In genomic region chr6:11317885-11318771, GRCh38 we compare ENCODE assay signal across 8 cellular contexts.
DNase-seq lines count a peak whose midpoint lies in the region; TF ChIP-seq lines count a peak whose summit lies in the region.

No MANE protein-coding gene starts in this region.

- H3K27ac ChIP-seq in left ventricle myocardium inferior (replicated peaks), result peak overlapping the region; percentile 53

- no peak for TF ChIP-seq CTCF in left ventricle myocardium inferior (IDR thresholded peaks at IDR 0.05; ENCODE audit: borderline replicate concordance)
- TF ChIP-seq CTCF in retinal pigment epithelial cell (conservative IDR thresholded peaks at IDR 0.05; ENCODE audit: low read depth, low read length), result no peak

- DNase-seq in DMS53 (lab: John Stamatoyannopoulos, UW) (peak; percentile 89), HCEC 1CT (peak; percentile 99), NOMO-1 treated with dmso at 0.1 percent for 144 hours (lab: John Stamatoyannopoulos, UW; ENCODE audit: unreplicated experiment) (peak; percentile 48), left ventricle myocardium inferior (no peak), retinal pigment epithelial cell (ENCODE audit: low read depth) (peak; percentile 99), DMS114 treated with DMSO at 0.1 percent for 48 hours (lab: John Stamatoyannopoulos, UW; ENCODE audit: unreplicated experiment) (no peak), NCI-H1694 treated with DMSO at 0.1 percent for 48 hours (lab: John Stamatoyannopoulos, UW) (no peak)
- DNase-seq in activated effector memory CD4-positive, alpha-beta T cell treated with anti-CD3 and anti-CD28 coated beads, Interleukin-2, amount 50 U/mL, for 16 hours, result peak; percentile 89

- no peaks in the 10 kb centered on the region for H3K27me3 ChIP-seq in left ventricle myocardium inferior (ENCODE audit: low read depth)

- peaks cover 33% of the 10 kb centered on the region for H3K4me1 ChIP-seq in left ventricle myocardium inferior

- H3K4me3 ChIP-seq in left ventricle myocardium inferior (no peak overlapping the region), retinal pigment epithelial cell (ENCODE audit: low read length) (no peak overlapping the region)

- H3K9me3 ChIP-seq in left ventricle myocardium inferior (replicated peaks), result no peaks in the 10 kb centered on the region

- intact Hi-C loops in left ventricle myocardium inferior (cut with micrococcal nuclease), result no loop called here

- no peaks in the 10 kb centered on the region for H3K36me3 ChIP-seq in left ventricle myocardium inferior

Comparison
In these comparisons a context has a peak if more than half of its experiments do, and no peak if none do; other contexts are left out.
1. DNase-seq: peak in DMS53 (single experiment), HCEC 1CT (single experiment), NOMO-1 treated with dmso at 0.1 percent for 144 hours (single experiment), activated effector memory CD4-positive, alpha-beta T cell treated with anti-CD3 and anti-CD28 coated beads, Interleukin-2, amount 50 U/mL, for 16 hours (single experiment) and retinal pigment epithelial cell (single experiment); none in left ventricle myocardium inferior (single experiment), DMS114 treated with DMSO at 0.1 percent for 48 hours (single experiment) and NCI-H1694 treated with DMSO at 0.1 percent for 48 hours (single experiment).